ENCODE assay signal across 1 cellular context in genomic region chr22:36028646-36029405, GRCh38.
TF ChIP-seq lines count a peak whose summit lies in the region.

RBFOX2 (minus strand) TSS chr22:36028824; CDS start chr22:36028425, 399 bp downstream.

TF ChIP-seq in GM12878, 131 proteins besides CTCF, POLR2A, EP300 and RAD21 (continued from another document):
- TF ChIP-seq, protein P1, sequence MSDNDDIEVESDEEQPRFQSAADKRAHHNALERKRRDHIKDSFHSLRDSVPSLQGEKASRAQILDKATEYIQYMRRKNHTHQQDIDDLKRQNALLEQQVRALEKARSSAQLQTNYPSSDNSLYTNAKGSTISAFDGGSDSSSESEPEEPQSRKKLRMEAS (IDR thresholded peaks at IDR 0.05; ENCODE audit: low read depth, low read length), result no peak
- no peak for TF ChIP-seq SMAD1 (IDR thresholded peaks at IDR 0.05; ENCODE audit: low read depth, partially characterized antibody)
- no peak for TF ChIP-seq SUZ12 (IDR thresholded peaks at IDR 0.05; ENCODE audit: unreplicated experiment)
- TF ChIP-seq PML (IDR thresholded peaks at IDR 0.05; ENCODE audit: low read length), result no peak
- TF ChIP-seq MYB (IDR thresholded peaks at IDR 0.05; ENCODE audit: borderline replicate concordance, low read depth, low read length), result no peak
- no peak for TF ChIP-seq WRNIP1 (IDR thresholded peaks at IDR 0.05; ENCODE audit: borderline replicate concordance, low read depth, low read length)
- TF ChIP-seq NBN (IDR thresholded peaks at IDR 0.05), result no peak
- TF ChIP-seq STAT1 (conservative IDR thresholded peaks at IDR 0.05), result no peak
